ENCODE assay signal across 1 cellular context in the genomic region with DNA sequence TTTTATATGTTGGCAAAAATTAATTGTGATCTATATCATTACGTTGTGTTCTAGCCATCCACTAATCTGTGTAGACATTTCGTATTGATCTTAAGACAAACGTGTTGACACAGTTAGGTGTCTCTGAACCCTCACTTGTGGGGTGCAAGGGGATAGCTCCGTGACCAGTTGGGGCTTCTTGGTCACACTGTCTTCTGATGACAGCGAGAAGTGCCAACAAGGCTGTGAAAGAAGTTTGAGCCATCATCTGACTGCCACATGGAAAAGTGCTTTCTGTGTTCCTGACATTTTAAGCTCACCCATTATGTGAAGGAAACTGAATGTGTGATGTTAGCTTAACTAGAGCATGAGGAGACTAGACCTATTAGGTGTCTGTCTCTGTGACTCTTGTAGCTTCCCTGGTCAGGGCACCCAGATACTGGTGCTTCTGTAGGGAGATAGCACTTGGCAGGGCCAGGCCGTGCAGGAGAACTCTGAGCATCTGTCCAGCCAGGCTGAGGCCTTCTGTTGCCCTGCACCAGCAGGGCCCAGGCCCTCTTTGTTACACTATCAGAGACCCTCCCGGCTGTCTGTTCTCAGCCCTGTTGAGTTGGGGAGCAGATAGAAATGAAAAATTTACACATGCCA.
TF ChIP-seq lines count a peak whose summit lies in the region.

No MANE protein-coding gene starts in this region.

TF ChIP-seq in GM23338, 12 proteins besides CTCF, POLR2A, EP300 and RAD21 (continued from another document):
- TF ChIP-seq EZH2 (IDR thresholded peaks at IDR 0.05; ENCODE audit: low read depth, unreplicated experiment): no peak
- TF ChIP-seq, protein P1, sequence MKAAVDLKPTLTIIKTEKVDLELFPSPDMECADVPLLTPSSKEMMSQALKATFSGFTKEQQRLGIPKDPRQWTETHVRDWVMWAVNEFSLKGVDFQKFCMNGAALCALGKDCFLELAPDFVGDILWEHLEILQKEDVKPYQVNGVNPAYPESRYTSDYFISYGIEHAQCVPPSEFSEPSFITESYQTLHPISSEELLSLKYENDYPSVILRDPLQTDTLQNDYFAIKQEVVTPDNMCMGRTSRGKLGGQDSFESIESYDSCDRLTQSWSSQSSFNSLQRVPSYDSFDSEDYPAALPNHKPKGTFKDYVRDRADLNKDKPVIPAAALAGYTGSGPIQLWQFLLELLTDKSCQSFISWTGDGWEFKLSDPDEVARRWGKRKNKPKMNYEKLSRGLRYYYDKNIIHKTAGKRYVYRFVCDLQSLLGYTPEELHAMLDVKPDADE (IDR thresholded peaks at IDR 0.05): no peak
- TF ChIP-seq, protein P2, sequence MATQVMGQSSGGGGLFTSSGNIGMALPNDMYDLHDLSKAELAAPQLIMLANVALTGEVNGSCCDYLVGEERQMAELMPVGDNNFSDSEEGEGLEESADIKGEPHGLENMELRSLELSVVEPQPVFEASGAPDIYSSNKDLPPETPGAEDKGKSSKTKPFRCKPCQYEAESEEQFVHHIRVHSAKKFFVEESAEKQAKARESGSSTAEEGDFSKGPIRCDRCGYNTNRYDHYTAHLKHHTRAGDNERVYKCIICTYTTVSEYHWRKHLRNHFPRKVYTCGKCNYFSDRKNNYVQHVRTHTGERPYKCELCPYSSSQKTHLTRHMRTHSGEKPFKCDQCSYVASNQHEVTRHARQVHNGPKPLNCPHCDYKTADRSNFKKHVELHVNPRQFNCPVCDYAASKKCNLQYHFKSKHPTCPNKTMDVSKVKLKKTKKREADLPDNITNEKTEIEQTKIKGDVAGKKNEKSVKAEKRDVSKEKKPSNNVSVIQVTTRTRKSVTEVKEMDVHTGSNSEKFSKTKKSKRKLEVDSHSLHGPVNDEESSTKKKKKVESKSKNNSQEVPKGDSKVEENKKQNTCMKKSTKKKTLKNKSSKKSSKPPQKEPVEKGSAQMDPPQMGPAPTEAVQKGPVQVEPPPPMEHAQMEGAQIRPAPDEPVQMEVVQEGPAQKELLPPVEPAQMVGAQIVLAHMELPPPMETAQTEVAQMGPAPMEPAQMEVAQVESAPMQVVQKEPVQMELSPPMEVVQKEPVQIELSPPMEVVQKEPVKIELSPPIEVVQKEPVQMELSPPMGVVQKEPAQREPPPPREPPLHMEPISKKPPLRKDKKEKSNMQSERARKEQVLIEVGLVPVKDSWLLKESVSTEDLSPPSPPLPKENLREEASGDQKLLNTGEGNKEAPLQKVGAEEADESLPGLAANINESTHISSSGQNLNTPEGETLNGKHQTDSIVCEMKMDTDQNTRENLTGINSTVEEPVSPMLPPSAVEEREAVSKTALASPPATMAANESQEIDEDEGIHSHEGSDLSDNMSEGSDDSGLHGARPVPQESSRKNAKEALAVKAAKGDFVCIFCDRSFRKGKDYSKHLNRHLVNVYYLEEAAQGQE (IDR thresholded peaks at IDR 0.05; ENCODE audit: unreplicated experiment): no peak
- TF ChIP-seq, protein P3, sequence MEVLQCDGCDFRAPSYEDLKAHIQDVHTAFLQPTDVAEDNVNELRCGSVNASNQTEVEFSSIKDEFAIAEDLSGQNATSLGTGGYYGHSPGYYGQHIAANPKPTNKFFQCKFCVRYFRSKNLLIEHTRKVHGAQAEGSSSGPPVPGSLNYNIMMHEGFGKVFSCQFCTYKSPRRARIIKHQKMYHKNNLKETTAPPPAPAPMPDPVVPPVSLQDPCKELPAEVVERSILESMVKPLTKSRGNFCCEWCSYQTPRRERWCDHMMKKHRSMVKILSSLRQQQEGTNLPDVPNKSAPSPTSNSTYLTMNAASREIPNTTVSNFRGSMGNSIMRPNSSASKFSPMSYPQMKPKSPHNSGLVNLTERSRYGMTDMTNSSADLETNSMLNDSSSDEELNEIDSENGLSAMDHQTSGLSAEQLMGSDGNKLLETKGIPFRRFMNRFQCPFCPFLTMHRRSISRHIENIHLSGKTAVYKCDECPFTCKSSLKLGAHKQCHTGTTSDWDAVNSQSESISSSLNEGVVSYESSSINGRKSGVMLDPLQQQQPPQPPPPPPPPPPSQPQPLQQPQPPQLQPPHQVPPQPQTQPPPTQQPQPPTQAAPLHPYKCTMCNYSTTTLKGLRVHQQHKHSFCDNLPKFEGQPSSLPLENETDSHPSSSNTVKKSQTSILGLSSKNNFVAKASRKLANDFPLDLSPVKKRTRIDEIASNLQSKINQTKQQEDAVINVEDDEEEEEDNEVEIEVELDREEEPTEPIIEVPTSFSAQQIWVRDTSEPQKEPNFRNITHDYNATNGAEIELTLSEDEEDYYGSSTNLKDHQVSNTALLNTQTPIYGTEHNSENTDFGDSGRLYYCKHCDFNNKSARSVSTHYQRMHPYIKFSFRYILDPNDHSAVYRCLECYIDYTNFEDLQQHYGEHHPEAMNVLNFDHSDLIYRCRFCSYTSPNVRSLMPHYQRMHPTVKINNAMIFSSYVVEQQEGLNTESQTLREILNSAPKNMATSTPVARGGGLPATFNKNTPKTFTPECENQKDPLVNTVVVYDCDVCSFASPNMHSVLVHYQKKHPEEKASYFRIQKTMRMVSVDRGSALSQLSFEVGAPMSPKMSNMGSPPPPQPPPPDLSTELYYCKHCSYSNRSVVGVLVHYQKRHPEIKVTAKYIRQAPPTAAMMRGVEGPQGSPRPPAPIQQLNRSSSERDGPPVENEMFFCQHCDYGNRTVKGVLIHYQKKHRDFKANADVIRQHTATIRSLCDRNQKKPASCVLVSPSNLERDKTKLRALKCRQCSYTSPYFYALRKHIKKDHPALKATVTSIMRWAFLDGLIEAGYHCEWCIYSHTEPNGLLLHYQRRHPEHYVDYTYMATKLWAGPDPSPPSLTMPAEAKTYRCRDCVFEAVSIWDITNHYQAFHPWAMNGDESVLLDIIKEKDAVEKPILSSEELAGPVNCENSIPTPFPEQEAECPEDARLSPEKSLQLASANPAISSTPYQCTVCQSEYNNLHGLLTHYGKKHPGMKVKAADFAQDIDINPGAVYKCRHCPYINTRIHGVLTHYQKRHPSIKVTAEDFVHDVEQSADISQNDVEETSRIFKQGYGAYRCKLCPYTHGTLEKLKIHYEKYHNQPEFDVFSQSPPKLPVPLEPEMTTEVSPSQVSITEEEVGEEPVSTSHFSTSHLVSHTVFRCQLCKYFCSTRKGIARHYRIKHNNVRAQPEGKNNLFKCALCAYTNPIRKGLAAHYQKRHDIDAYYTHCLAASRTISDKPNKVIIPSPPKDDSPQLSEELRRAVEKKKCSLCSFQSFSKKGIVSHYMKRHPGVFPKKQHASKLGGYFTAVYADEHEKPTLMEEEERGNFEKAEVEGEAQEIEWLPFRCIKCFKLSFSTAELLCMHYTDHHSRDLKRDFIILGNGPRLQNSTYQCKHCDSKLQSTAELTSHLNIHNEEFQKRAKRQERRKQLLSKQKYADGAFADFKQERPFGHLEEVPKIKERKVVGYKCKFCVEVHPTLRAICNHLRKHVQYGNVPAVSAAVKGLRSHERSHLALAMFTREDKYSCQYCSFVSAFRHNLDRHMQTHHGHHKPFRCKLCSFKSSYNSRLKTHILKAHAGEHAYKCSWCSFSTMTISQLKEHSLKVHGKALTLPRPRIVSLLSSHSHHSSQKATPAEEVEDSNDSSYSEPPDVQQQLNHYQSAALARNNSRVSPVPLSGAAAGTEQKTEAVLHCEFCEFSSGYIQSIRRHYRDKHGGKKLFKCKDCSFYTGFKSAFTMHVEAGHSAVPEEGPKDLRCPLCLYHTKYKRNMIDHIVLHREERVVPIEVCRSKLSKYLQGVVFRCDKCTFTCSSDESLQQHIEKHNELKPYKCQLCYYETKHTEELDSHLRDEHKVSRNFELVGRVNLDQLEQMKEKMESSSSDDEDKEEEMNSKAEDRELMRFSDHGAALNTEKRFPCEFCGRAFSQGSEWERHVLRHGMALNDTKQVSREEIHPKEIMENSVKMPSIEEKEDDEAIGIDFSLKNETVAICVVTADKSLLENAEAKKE (CRISPR knock-in tag; IDR thresholded peaks at IDR 0.05): no peak
- no peak for TF ChIP-seq ZNF331 (CRISPR knock-in tag; IDR thresholded peaks at IDR 0.05; ENCODE audit: low read depth)
- no peak for TF ChIP-seq JUNB (IDR thresholded peaks at IDR 0.05; ENCODE audit: unreplicated experiment)
- no peak for TF ChIP-seq POLR2AphosphoS5 (IDR thresholded peaks at IDR 0.05; ENCODE audit: low read depth)
- no peak for TF ChIP-seq CREB1 (CRISPR knock-in tag; IDR thresholded peaks at IDR 0.05; ENCODE audit: low read depth)
- no peak for TF ChIP-seq EZH2phosphoT487 (IDR thresholded peaks at IDR 0.05; ENCODE audit: unreplicated experiment)
- no peak for TF ChIP-seq STAT1 (IDR thresholded peaks at IDR 0.05; ENCODE audit: unreplicated experiment)
- TF ChIP-seq NANOG (IDR thresholded peaks at IDR 0.05; ENCODE audit: borderline replicate concordance): no peak
TF ChIP-seq in GM23338: peak in this region for 0.
